Comparison of ENCODE assay signal across 1 cellular context in genomic region chr3:53518495-53518981, GRCh38.
TF ChIP-seq lines count a peak whose summit lies in the region.

No MANE protein-coding gene starts in this region.

TF ChIP-seq in A549, 52 proteins besides CTCF, POLR2A, EP300 and RAD21 (continued from another document):
- TF ChIP-seq E2F6 (IDR thresholded peaks at IDR 0.05; ENCODE audit: borderline replicate concordance, low read depth) (no peak), FOSB (CRISPR knock-in tag; IDR thresholded peaks at IDR 0.05) (no peak), ESRRA (IDR thresholded peaks at IDR 0.05; ENCODE audit: borderline replicate concordance, low read length) (peak; percentile 37; the same call in 1 of the 2 replicates), GATA3 (IDR thresholded peaks at IDR 0.05; ENCODE audit: borderline replicate concordance) (peak; percentile 97), PBX3 (IDR thresholded peaks at IDR 0.05) (no peak), MAX (IDR thresholded peaks at IDR 0.05) (peak; percentile 69; the same call in 1 of the 2 replicates), JUNB (IDR thresholded peaks at IDR 0.05) (peak; percentile 87), TP53 (CRISPR knock-in tag; IDR thresholded peaks at IDR 0.05) (no peak), USF2 (IDR thresholded peaks at IDR 0.05) (no peak), CEBPB (IDR thresholded peaks at IDR 0.05) (peak; percentile 96 to 99), NFE2L2 (conservative IDR thresholded peaks at IDR 0.05; ENCODE audit: low read length) (no peak), FOXS1 (CRISPR knock-in tag; IDR thresholded peaks at IDR 0.05) (no peak; the same call in 1 of the 2 replicates), ZSCAN20 (CRISPR knock-in tag; IDR thresholded peaks at IDR 0.05) (no peak), ELK1 (IDR thresholded peaks at IDR 0.05; ENCODE audit: low read depth, low read length) (no peak), SREBF2 (IDR thresholded peaks at IDR 0.05) (no peak), HDAC2 (IDR thresholded peaks at IDR 0.05) (no peak), RFX5 (IDR thresholded peaks at IDR 0.05) (no peak)
